8 cellular contexts compared by ENCODE assay signal in genomic region chr11:64923944-64924909, GRCh38. TPM values are rescaled to one million over a fixed set of nuclear protein-coding genes. Genes with fewer than 3 reads are reported as not detected.
A peak's percentile ranks its signal among the peaks of the same experiment; 100 is the strongest.
DNase-seq lines count a peak whose midpoint lies in the region; ATAC-seq and TF ChIP-seq lines count a peak whose summit lies in the region.

Gene PPP2R5B, plus strand, starts transcription at chr11:64924689. Its CDS starts 1,046 bp downstream, at chr11:64925735.

- no peaks in the 10 kb centered on the region for H3K27me3 ChIP-seq in CD4-positive, alpha-beta memory T cell (ENCODE audit: insufficient read depth, low read length)
- no peaks in the 10 kb centered on the region for H3K27me3 ChIP-seq in lower lobe of right lung (ENCODE audit: low read depth)

- no peaks in the 10 kb centered on the region for H3K27me3 Mint-ChIP-seq in CD4-positive, alpha-beta memory T cell

- H3K36me3 ChIP-seq in CD4-positive, alpha-beta memory T cell (ENCODE audit: insufficient read depth, low read length), result no peaks in the 10 kb centered on the region
- peaks cover 23% of the 10 kb centered on the region for H3K36me3 ChIP-seq in lower lobe of right lung

- CTCF ChIA-PET in CD4-positive, alpha-beta memory T cell (lab: Charles Lee; ENCODE audit: partially characterized antibody), result interaction anchor here (0.9 to 1.5 kb wide), 4 partner anchors 31 to 80 kb away, joined by 3 to 4 read pairs (median 4); partner anchors contain the start of genes CDC42BPG, EHD1 and MAJIN

- peak within 1 kb of the TSS; percentile 78 for H3K27ac ChIP-seq in CD4-positive, alpha-beta memory T cell (ENCODE audit: low read depth, low read length)
- peak within 1 kb of the TSS; percentile 97 for H3K27ac ChIP-seq in lower lobe of right lung

- intact Hi-C loops in CD4-positive, alpha-beta memory T cell (cut with micrococcal nuclease), result loop anchor here (1.0 to 2.0 kb wide), 6 partner anchors 8 to 189 kb away; partner anchors contain the start of genes CDCA5, EHD1, SNX15 and ZFPL1
- intact Hi-C loops in lower lobe of right lung (cut with DNase I), result no loop called here

- TF ChIP-seq CTCF in GM20000 (IDR thresholded peaks at IDR 0.05; ENCODE audit: extremely low read depth, missing control alignments) (no peak), lower lobe of right lung (IDR thresholded peaks at IDR 0.05) (no peak)

- no peaks in the 10 kb centered on the region for H3K9me3 ChIP-seq in CD4-positive, alpha-beta memory T cell (ENCODE audit: control insufficient read depth in 1 of 2, low read length in 2 of 2)
- H3K9me3 ChIP-seq in lower lobe of right lung, result no peaks in the 10 kb centered on the region

- peak; percentile 97 to 98 for ATAC-seq in lower lobe of right lung

- H3K4me3 ChIP-seq in CD4-positive, alpha-beta memory T cell (ENCODE audit: low read length in 2 of 2), result peak within 1 kb of the TSS; percentile 61 to 85
- peak within 1 kb of the TSS; percentile 100 for H3K4me3 ChIP-seq in lower lobe of right lung

- H3K27ac Mint-ChIP-seq in CD4-positive, alpha-beta memory T cell, result peak within 1 kb of the TSS; percentile 98 to 100 (median 99)

- H3K9me3 Mint-ChIP-seq in CD4-positive, alpha-beta memory T cell, result no peaks in the 10 kb centered on the region

- H3K4me1 Mint-ChIP-seq in CD4-positive, alpha-beta memory T cell, result peaks cover 9 to 15% (median 11%) of the 10 kb centered on the region in 4 donors

- peaks cover 20% of the 10 kb centered on the region for H3K4me1 ChIP-seq in CD4-positive, alpha-beta memory T cell (ENCODE audit: insufficient read depth, low read length)
- peaks cover 26% of the 10 kb centered on the region for H3K4me1 ChIP-seq in lower lobe of right lung

- H3K36me3 Mint-ChIP-seq in CD4-positive, alpha-beta memory T cell, result peaks cover 0 to 17% of the 10 kb centered on the region in 2 donors

- peak within 1 kb of the TSS; percentile 93 to 99 (median 96) for H3K4me3 Mint-ChIP-seq in CD4-positive, alpha-beta memory T cell

- POLR2A ChIA-PET in CD4-positive, alpha-beta memory T cell (lab: Charles Lee; ENCODE audit: partially characterized antibody), result interaction anchor here (0.8 to 5.7 kb wide), 24 partner anchors 9 to 691 kb away, joined by 3 to 46 read pairs (median 7); partner anchors contain the start of genes ARL2, ATG2A, CDC42BPG and EHD1

- DNase-seq in CD4-positive, alpha-beta memory T cell, result peak; percentile 87 to 95 (median 90)
- peak; percentile 98 for DNase-seq in GM20000 (ENCODE audit: low spot score)
- peak; percentile 92 for DNase-seq in HT-29 (ENCODE audit: low spot score)
- peak; percentile 85 for DNase-seq in NK-92 treated with Interleukin-12 subunit alpha and Interleukin-12 subunit beta, amount 100 ng/mL, for 24 hours (lab: John Stamatoyannopoulos, UW)
- peak; percentile 95 for DNase-seq in activated CD8-positive, alpha-beta memory T cell treated with anti-CD3 and anti-CD28 coated beads for 24 hours
- DNase-seq in effector CD8-positive, alpha-beta T cell (lab: John Stamatoyannopoulos, UW), result peak; percentile 85
- peak; percentile 95 for DNase-seq in lower lobe of right lung
- DNase-seq in stimulated activated CD4-positive, alpha-beta T cell treated with anti-CD3 and anti-CD28 coated beads, TNF-alpha, amount 100 ng/mL, for 1 hour (ENCODE audit: low read depth in 3 of 3, low spot score in 1 of 3), result peak; percentile 69 to 81 (median 78)

RNA-seq across cellular contexts. Expression of gene PPP2R5B, which starts in this region (rescaled TPM):
- total RNA-seq in CD4-positive, alpha-beta memory T cell, result 10 to 100 TPM; 14.0 to 15.8 TPM
- polyA plus RNA-seq in CD4-positive, alpha-beta memory T cell, result 1 to 10 TPM; 5.6 to 8.8 TPM
- 7.9 and 8.9 TPM in 2 replicates for total RNA-seq in HT-29 (2014; rRNA removed; shearing (Covaris generic))
- total RNA-seq in lower lobe of right lung, result 23.9 TPM

Comparison
In these comparisons a context has a peak if more than half of its experiments do, and no peak if none do; other contexts are left out.
1. Peak in every context shown above with its lines: DNase-seq, ATAC-seq, H3K4me3 ChIP-seq and H3K27ac ChIP-seq.